In the genomic region with DNA sequence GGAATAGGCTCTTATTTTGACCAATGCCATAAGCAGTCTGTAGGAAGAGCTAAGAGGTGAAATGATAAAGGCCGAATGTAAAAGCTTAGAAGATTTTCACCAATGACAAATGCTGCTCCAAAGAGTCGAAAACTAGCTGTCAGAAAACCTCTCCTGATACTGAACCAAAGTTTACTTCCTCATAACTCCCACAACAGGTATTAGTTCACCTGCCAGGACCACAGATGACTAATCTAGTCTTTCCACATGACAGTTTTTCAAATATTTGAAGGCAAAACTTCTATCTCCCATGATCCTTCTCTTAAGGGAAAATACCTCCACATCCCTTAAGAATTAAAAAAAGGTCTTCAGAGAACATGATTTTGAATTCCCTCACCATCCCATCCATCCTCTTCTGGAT, we compare ENCODE assay signal across 24 cellular contexts.
"Had no signal": no experiment of that assay in that cellular context is flagged by ENCODE, and none has a peak within 500 bp of the region (broad histone marks: within the 10 kb centered on the region; RNA-seq: fewer than 3 reads in every experiment).

No MANE protein-coding gene starts in this region.

- H3K4me2 ChIP-seq: PC-9 had no signal

- H2AFZ ChIP-seq: PC-9 had no signal

- H3K27me3 ChIP-seq: ascending aorta, cardiac muscle cell had no signal

- H3K9me3 Mint-ChIP-seq: activated B cell treated with CpG ODN at 0.5 μM for 24 hours; activated CD4-positive, alpha-beta T cell treated with anti-CD3 and anti-CD28 coated beads, Interleukin-2, amount 10 ng/mL, durations not matched to agents 24 days and 14 days; activated naive CD4-positive, alpha-beta T cell treated with anti-CD3 and anti-CD28 coated beads, Interleukin-2, amount 50 U/mL, for 24 hours; activated T-helper 1 cell treated with anti-CD3 and anti-CD28 coated beads, Interleukin-12 subunit alpha, Interleukin-12 subunit beta, Interleukin-2, Interleukin-4 antibody, amounts not matched to agents 30 ng/mL and 10 ng/mL and 1 ng/mL, durations not matched to agents 14 hours and 24 hours and 36 hours; brain had no signal

- H3K36me3 Mint-ChIP-seq: activated CD8-positive, alpha-beta memory T cell treated with anti-CD3 and anti-CD28 coated beads, Interleukin-2, amount 10 ng/mL, durations not matched to agents 7 days and 5 days; activated naive CD4-positive, alpha-beta T cell treated with anti-CD3 and anti-CD28 coated beads, Interleukin-2, amount 50 U/mL, for 24 hours; brain; T-cell had no signal

- H3K36me3 ChIP-seq: ascending aorta, cardiac muscle cell had no signal

- H3K27me3 Mint-ChIP-seq: activated B cell treated with CpG ODN at 0.5 μM for 24 hours; activated CD4-positive, alpha-beta T cell treated with anti-CD3 and anti-CD28 coated beads, Interleukin-2, amount 10 ng/mL, durations not matched to agents 24 days and 14 days; activated CD8-positive, alpha-beta memory T cell treated with anti-CD3 and anti-CD28 coated beads, Interleukin-2, amount 10 ng/mL, durations not matched to agents 7 days and 5 days; activated naive CD4-positive, alpha-beta T cell treated with anti-CD3 and anti-CD28 coated beads, Interleukin-2, amount 50 U/mL, for 24 hours; activated T-cell treated with anti-CD3 and anti-CD28 coated beads, Interleukin-2, amount 50 U/mL, for 24 hours; brain; T-cell had no signal

- DNase-seq: activated B cell treated with CpG ODN at 0.5 μM for 24 hours; activated CD4-positive, alpha-beta T cell treated with anti-CD3 and anti-CD28 coated beads for 1 hour; activated CD4-positive, alpha-beta T cell treated with anti-CD3 and anti-CD28 coated beads, Interleukin-2, amount 10 ng/mL, durations not matched to agents 24 days and 14 days; activated CD4-positive, alpha-beta T cell treated with anti-CD3 and anti-CD28 coated beads, Interleukin-2, amount 50 U/mL, for 48 hours; activated CD8-positive, alpha-beta memory T cell treated with anti-CD3 and anti-CD28 coated beads, Interleukin-2, amount 10 ng/mL, durations not matched to agents 7 days and 5 days; activated effector memory CD4-positive, alpha-beta T cell treated with Interleukin-2 at 50 U/mL for 16 hours; activated naive CD4-positive, alpha-beta T cell; activated T-cell treated with anti-CD3 and anti-CD28 coated beads, Interleukin-2, amount 50 U/mL, for 24 hours; NCI-H1105 treated with DMSO at 0.1 percent for 48 hours; NCI-H1436 treated with DMSO at 0.1 percent for 48 hours; NCI-H187; NCI-H2081; NCI-H510A treated with DMSO at 0.1 percent for 48 hours; NCI-H69; T-cell; T-helper 2 cell; T1000 had no signal

- ATAC-seq: activated CD8-positive, alpha-beta memory T cell treated with anti-CD3 and anti-CD28 coated beads, Interleukin-2, amount 10 ng/mL, durations not matched to agents 7 days and 5 days; T-cell had no signal

- H3K4me3 ChIP-seq: ascending aorta, cardiac muscle cell, PC-9, SK-N-MC had no signal

- H3K27ac ChIP-seq: ascending aorta, cardiac muscle cell, PC-9, SK-N-MC had no signal

- H3K4me3 Mint-ChIP-seq: activated B cell treated with CpG ODN at 0.5 μM for 24 hours; activated CD4-positive, alpha-beta T cell treated with anti-CD3 and anti-CD28 coated beads, Interleukin-2, amount 10 ng/mL, durations not matched to agents 24 days and 14 days; activated CD8-positive, alpha-beta memory T cell treated with anti-CD3 and anti-CD28 coated beads, Interleukin-2, amount 10 ng/mL, durations not matched to agents 7 days and 5 days; activated naive CD4-positive, alpha-beta T cell treated with anti-CD3 and anti-CD28 coated beads, Interleukin-2, amount 50 U/mL, for 24 hours; activated T-cell treated with anti-CD3 and anti-CD28 coated beads, Interleukin-2, amount 50 U/mL, for 24 hours; activated T-helper 1 cell treated with anti-CD3 and anti-CD28 coated beads, Interleukin-12 subunit alpha, Interleukin-12 subunit beta, Interleukin-2, Interleukin-4 antibody, amounts not matched to agents 30 ng/mL and 10 ng/mL and 1 ng/mL, durations not matched to agents 14 hours and 24 hours and 36 hours; brain; T-cell had no signal

- H3K27ac Mint-ChIP-seq: activated B cell treated with CpG ODN at 0.5 μM for 24 hours; activated CD4-positive, alpha-beta T cell treated with anti-CD3 and anti-CD28 coated beads, Interleukin-2, amount 10 ng/mL, durations not matched to agents 24 days and 14 days; activated CD8-positive, alpha-beta memory T cell treated with anti-CD3 and anti-CD28 coated beads, Interleukin-2, amount 10 ng/mL, durations not matched to agents 7 days and 5 days; activated naive CD4-positive, alpha-beta T cell treated with anti-CD3 and anti-CD28 coated beads, Interleukin-2, amount 50 U/mL, for 24 hours; activated T-cell treated with anti-CD3 and anti-CD28 coated beads, Interleukin-2, amount 50 U/mL, for 24 hours; activated T-helper 1 cell treated with anti-CD3 and anti-CD28 coated beads, Interleukin-12 subunit alpha, Interleukin-12 subunit beta, Interleukin-2, Interleukin-4 antibody, amounts not matched to agents 30 ng/mL and 10 ng/mL and 1 ng/mL, durations not matched to agents 14 hours and 24 hours and 36 hours; brain; T-cell had no signal

- H3K4me1 Mint-ChIP-seq: activated B cell treated with CpG ODN at 0.5 μM for 24 hours; activated CD4-positive, alpha-beta T cell treated with anti-CD3 and anti-CD28 coated beads, Interleukin-2, amount 10 ng/mL, durations not matched to agents 24 days and 14 days; activated CD8-positive, alpha-beta memory T cell treated with anti-CD3 and anti-CD28 coated beads, Interleukin-2, amount 10 ng/mL, durations not matched to agents 7 days and 5 days; activated naive CD4-positive, alpha-beta T cell treated with anti-CD3 and anti-CD28 coated beads, Interleukin-2, amount 50 U/mL, for 24 hours; T-cell had no signal

- H3K9me3 ChIP-seq: ascending aorta had no signal
